In the genomic region with DNA sequence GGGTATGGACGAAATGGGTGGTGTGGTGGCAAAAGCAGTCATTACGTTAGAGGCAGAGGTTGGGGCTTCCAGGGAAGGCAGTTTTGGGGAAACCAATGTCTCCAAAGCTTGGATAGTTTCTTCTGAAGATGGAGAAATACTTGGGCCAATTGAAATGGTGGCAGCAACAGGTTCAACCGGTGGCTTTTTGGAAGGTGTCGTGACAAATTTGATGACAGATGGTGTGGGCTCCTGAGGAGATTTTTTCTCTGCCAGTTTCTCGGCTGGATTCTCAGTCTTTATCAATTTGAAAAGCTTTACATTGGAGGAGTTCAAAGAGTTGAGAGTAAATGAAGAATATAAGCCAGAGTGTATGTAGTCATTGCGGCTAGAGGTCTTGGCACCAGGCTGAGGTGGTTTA, we compare ENCODE assay signal across 22 cellular contexts. TPM values are rescaled to one million over a fixed set of nuclear protein-coding genes. Genes with fewer than 3 reads are reported as not detected.
DNase-seq lines count a peak whose midpoint lies in the region; ATAC-seq and TF ChIP-seq lines count a peak whose summit lies in the region.
"Had no signal": no experiment of that assay in that cellular context is flagged by ENCODE, and none has a peak within 500 bp of the region (broad histone marks: within the 10 kb centered on the region; RNA-seq: fewer than 3 reads in every experiment).

No MANE protein-coding gene starts in this region.

- no peaks in the 10 kb centered on the region for H3K9me3 Mint-ChIP-seq in MCF 10A (ENCODE audit: unreplicated experiment)
- H3K9me3 Mint-ChIP-seq: immature natural killer cell had no signal

- BruUV-seq in MCF 10A (replicated peaks; lab: Mats Ljungman, UMichigan) (TSS peak; percentile 24), OCI-LY7 (replicated peaks; lab: Mats Ljungman, UMichigan) (TSS peak; percentile 48), mammary epithelial cell (replicated peaks; lab: Mats Ljungman, UMichigan) (TSS peak; percentile 27)

- DNase-seq in MCF 10A (ENCODE audit: unreplicated experiment) = no peak
- DNase-seq in breast epithelium (ENCODE audit: low spot score in 2 of 2) = no peak
- DNase-seq in OCI-LY7 (ENCODE audit: low spot score) = no peak
- no peak for DNase-seq in mammary epithelial cell
- DNase-seq in upper lobe of left lung = no peak
- no peak for DNase-seq in MG63
- no peak for DNase-seq in NCI-H1092 treated with DMSO at 0.1 percent for 48 hours (lab: John Stamatoyannopoulos, UW)
- DNase-seq: activated CD4-positive, alpha-beta T cell treated with anti-CD3 and anti-CD28 coated beads for 4 hours; activated gamma-delta T cell; gastrocnemius medialis; hippocampal formation; immature natural killer cell; mesendoderm; MV-4-11; NCI-H1694; NCI-H2171 treated with DMSO at 0.1 percent for 48 hours; occipital lobe; substantia nigra; T-helper 2 cell had no signal

- no peak for TF ChIP-seq POLR2A in breast epithelium (IDR thresholded peaks at IDR 0.05)
- TF ChIP-seq POLR2A in upper lobe of left lung (IDR thresholded peaks at IDR 0.05) = no peak

- H3K4me2 ChIP-seq in OCI-LY7 (ENCODE audit: low read length) = no peak overlapping the region
- H3K4me2 ChIP-seq in mammary epithelial cell (ENCODE audit: insufficient read depth, low read depth, low read length) = no peak overlapping the region

- no peaks in the 10 kb centered on the region for H3K27me3 ChIP-seq in breast epithelium
- no peaks in the 10 kb centered on the region for H3K27me3 ChIP-seq in mammary epithelial cell (ENCODE audit: insufficient read depth, low read length)
- no peaks in the 10 kb centered on the region for H3K27me3 ChIP-seq in upper lobe of left lung
- H3K27me3 ChIP-seq in MG63 = no peaks in the 10 kb centered on the region
- H3K27me3 ChIP-seq: gastrocnemius medialis had no signal

- H3K36me3 ChIP-seq in breast epithelium (peaks cover 4% of the 10 kb centered on the region), OCI-LY7 (ENCODE audit: insufficient read depth, low read length) (peaks cover 100% of the 10 kb centered on the region), mammary epithelial cell (ENCODE audit: insufficient read depth, low read length) (peaks cover 15% of the 10 kb centered on the region), upper lobe of left lung (peaks cover 12 to 83% (median 54%) of the 10 kb centered on the region in 4 donors), MG63 (peaks cover 89% of the 10 kb centered on the region)

- H3K36me3 Mint-ChIP-seq in MCF 10A (ENCODE audit: insufficient read depth, unreplicated experiment) = peaks cover 99% of the 10 kb centered on the region

- TF ChIP-seq EP300 in upper lobe of left lung (IDR thresholded peaks at IDR 0.05) = no peak

- ATAC-seq in upper lobe of left lung (ENCODE audit: low FRiP score in 2 of 2) = no peak
- ATAC-seq: gastrocnemius medialis had no signal

- H3K4me3 Mint-ChIP-seq in MCF 10A (ENCODE audit: unreplicated experiment) = no peak overlapping the region
- H3K4me3 Mint-ChIP-seq: immature natural killer cell had no signal

- TF ChIP-seq CTCF in MCF 10A (IDR thresholded peaks at IDR 0.05; ENCODE audit: unreplicated experiment) = no peak
- TF ChIP-seq CTCF in breast epithelium (IDR thresholded peaks at IDR 0.05) = no peak
- no peak for TF ChIP-seq CTCF in OCI-LY7 (conservative IDR thresholded peaks at IDR 0.05; ENCODE audit: low read length)
- no peak for TF ChIP-seq CTCF in mammary epithelial cell (conservative IDR thresholded peaks at IDR 0.05 in 1 of 2, IDR thresholded peaks at IDR 0.05 in 1 of 2; ENCODE audit: extremely low read depth in 1 of 2, insufficient read depth in 1 of 2, low read depth in 1 of 2, low read length in 2 of 2)
- no peak for TF ChIP-seq CTCF in upper lobe of left lung (IDR thresholded peaks at IDR 0.05)

- in situ Hi-C loops in mammary epithelial cell (cut with MboI; ENCODE audit: low sequenced_read_pairs in 2 of 2) = no loop called here

- no peaks in the 10 kb centered on the region for H3K4me1 ChIP-seq in breast epithelium
- peaks cover 10% of the 10 kb centered on the region for H3K4me1 ChIP-seq in OCI-LY7 (ENCODE audit: insufficient read depth, low read length, poor library complexity, severe bottlenecking)
- H3K4me1 ChIP-seq in mammary epithelial cell (ENCODE audit: insufficient read depth, low read length) = peaks cover 12% of the 10 kb centered on the region
- H3K4me1 ChIP-seq in upper lobe of left lung = no peaks in the 10 kb centered on the region

- H3K27ac ChIP-seq in breast epithelium (no peak overlapping the region), OCI-LY7 (ENCODE audit: low read depth, low read length, poor library complexity, severe bottlenecking) (no peak overlapping the region), mammary epithelial cell (ENCODE audit: insufficient read depth, low read depth, low read length) (no peak overlapping the region), upper lobe of left lung (no peak overlapping the region)
- H3K27ac ChIP-seq: coronary artery, gastrocnemius medialis, RWPE1, skin epidermis had no signal

- POLR2A ChIA-PET in MCF 10A (lab: Yijun Ruan, JAX) (interaction anchor here (0.6 to 7.5 kb wide), 3 partner anchors 11 to 1389 kb away, joined by 3 to 96 read pairs (median 8); a partner anchor contains a TSS), OCI-LY7 (lab: Charles Lee) (no interaction called here)

- H3K79me2 ChIP-seq in OCI-LY7 (ENCODE audit: insufficient read depth, low read depth, low read length) (peaks cover 76% of the 10 kb centered on the region), mammary epithelial cell (ENCODE audit: insufficient read depth, low read length) (peaks cover 37% of the 10 kb centered on the region)

- dilution Hi-C loops in mammary epithelial cell (cut with HindIII; ENCODE audit: low sequenced_read_pairs) = loop anchor here (5.0 kb wide), 3 partner anchors 58 to 98 kb away; no protein-coding TSS in a partner anchor

- H2AFZ ChIP-seq in OCI-LY7 (ENCODE audit: low read length) (no peak overlapping the region), mammary epithelial cell (ENCODE audit: low read depth, low read length) (no peak overlapping the region)

- H3K9me2 ChIP-seq in OCI-LY7 (ENCODE audit: insufficient read depth, low read length) = no peaks in the 10 kb centered on the region

- intact Hi-C loops in MCF 10A (cut with micrococcal nuclease) (no loop called here), breast epithelium (cut with DNase I; ENCODE audit: low total_unique reads) (no loop called here), OCI-LY7 (cut with micrococcal nuclease; ENCODE audit: unreplicated experiment) (no loop called here), mammary epithelial cell (cut with micrococcal nuclease) (no loop called here)

- H3K4me3 ChIP-seq in breast epithelium (no peak overlapping the region), OCI-LY7 (ENCODE audit: low read depth, low read length, poor library complexity, severe bottlenecking) (no peak overlapping the region), mammary epithelial cell (replicated peaks in 1 of 3; ENCODE audit: insufficient read depth in 1 of 3, low read depth in 2 of 3, low read length in 3 of 3) (no peak overlapping the region), upper lobe of left lung (no peak overlapping the region), MG63 (no peak overlapping the region)
- H3K4me3 ChIP-seq: coronary artery, gastrocnemius medialis, skin epidermis had no signal

- H4K20me1 ChIP-seq in OCI-LY7 (ENCODE audit: insufficient read depth, low read length) (peaks cover 12% of the 10 kb centered on the region), mammary epithelial cell (ENCODE audit: insufficient read depth, low read length) (no peaks in the 10 kb centered on the region)

- CTCF ChIA-PET in MCF 10A (lab: Yijun Ruan, JAX) (interaction anchor here (0.5 to 6.0 kb wide), 6 partner anchors 12 to 818 kb away, joined by 3 to 51 read pairs (median 3); no protein-coding TSS in a partner anchor), OCI-LY7 (lab: Charles Lee; ENCODE audit: unreplicated experiment) (no interaction called here), mammary epithelial cell (lab: Charles Lee; ENCODE audit: low non-redundant PET) (no interaction called here)

- peaks cover 11% of the 10 kb centered on the region for H3K4me1 Mint-ChIP-seq in MCF 10A (ENCODE audit: insufficient read depth, unreplicated experiment)

- H3K9ac ChIP-seq in mammary epithelial cell (ENCODE audit: insufficient read depth, low read length) = no peak overlapping the region

- H3K27me3 Mint-ChIP-seq in MCF 10A (ENCODE audit: insufficient read depth, unreplicated experiment) = no peaks in the 10 kb centered on the region

- no peak overlapping the region for H3K27ac Mint-ChIP-seq in MCF 10A (ENCODE audit: low read depth, unreplicated experiment)

- WGBS in mammary epithelial cell (ENCODE audit: low coverage, missing lambda C conversion rate) = 88% methylated on average over 6 of the region's 6 CpGs
- WGBS in upper lobe of left lung, 2 donors = 88 to 94% methylated on average over 6 of the region's 6 CpGs

- no peaks in the 10 kb centered on the region for H3K9me3 ChIP-seq in breast epithelium
- H3K9me3 ChIP-seq in OCI-LY7 (ENCODE audit: low read length) = no peaks in the 10 kb centered on the region
- H3K9me3 ChIP-seq in mammary epithelial cell (replicated peaks; ENCODE audit: insufficient read depth, low read length) = no peaks in the 10 kb centered on the region
- no peaks in the 10 kb centered on the region for H3K9me3 ChIP-seq in upper lobe of left lung
- H3K9me3 ChIP-seq in MG63 = no peaks in the 10 kb centered on the region
- H3K9me3 ChIP-seq: gastrocnemius medialis had no signal

RNA-seq across cellular contexts. Expression of a gene that starts 11.5 kb away (rescaled TPM):
- total RNA-seq in MCF 10A (2022) (101 and 109 TPM in 2 replicates), breast epithelium (10 to 100 TPM; 22.6 to 32.5 (median 26.5) TPM), OCI-LY7 (2022) (82.7 and 88.3 TPM in 2 replicates), mammary epithelial cell (10 to 100 TPM; 17.7 to 38.6 TPM), upper lobe of left lung (10 to 100 TPM; 15.7 to 65.4 (median 30.2) TPM)
- 26.4 and 29.1 TPM in 2 replicates for total RNA-seq in OCI-LY7 (2014; rRNA removed; shearing (Covaris generic))
- polyA plus RNA-seq in mammary epithelial cell = 4.9 TPM
- polyA minus RNA-seq in mammary epithelial cell = 37.7 TPM
- total RNA-seq in MG63 (2014; rRNA removed; shearing (Covaris generic); ENCODE audit: low replicate concordance) = 16.5 and 20.9 TPM in 2 replicates
